ENCODE assay signal across 29 cellular contexts in the genomic region with DNA sequence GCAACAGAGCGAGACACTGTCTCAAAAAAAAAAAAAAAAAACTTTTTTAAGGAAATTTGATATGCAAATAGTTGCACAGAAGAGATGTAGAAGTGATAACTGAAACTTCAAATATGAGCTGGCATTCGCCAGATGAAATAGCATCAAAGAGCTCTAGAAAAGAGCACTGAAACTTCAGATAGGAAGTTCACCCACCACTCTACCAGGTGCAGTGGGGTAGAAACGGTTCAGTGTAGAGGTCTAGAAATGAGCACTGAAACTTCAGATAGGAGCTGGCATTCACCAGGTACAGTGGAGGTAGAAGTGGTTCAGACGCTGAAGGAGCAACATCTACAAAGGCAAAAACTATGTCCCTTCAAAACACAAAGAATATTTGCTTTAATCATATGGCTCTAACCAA. TPM values are rescaled to one million over a fixed set of nuclear protein-coding genes. Genes with fewer than 3 reads are reported as not detected.
DNase-seq lines count a peak whose midpoint lies in the region; ATAC-seq lines count a peak whose summit lies in the region.
"Had no signal": no experiment of that assay in that cellular context is flagged by ENCODE, and none has a peak within 500 bp of the region (broad histone marks: within the 10 kb centered on the region; RNA-seq: fewer than 3 reads in every experiment).

No MANE protein-coding gene starts in this region.

- H3K27me3 Mint-ChIP-seq in activated CD4-positive, alpha-beta T cell treated with anti-CD3 and anti-CD28 coated beads for 36 hours: peaks cover 57% of the 10 kb centered on the region
- H3K27me3 Mint-ChIP-seq in stimulated activated memory B cell treated with anti-CD40 and anti-IgM and Interleukin-4, amounts not matched to agents 10 μg/mL and 1 μg/mL and 100 μg/mL, for 72 hours: peaks cover 26% of the 10 kb centered on the region

- no peak overlapping the region for H3K9ac ChIP-seq in Karpas-422 (ENCODE audit: low read length)

- H3K27ac Mint-ChIP-seq in activated CD4-positive, alpha-beta T cell treated with anti-CD3 and anti-CD28 coated beads for 36 hours: no peak overlapping the region
- H3K27ac Mint-ChIP-seq in stimulated activated memory B cell treated with anti-CD40 and anti-IgM and Interleukin-4, amounts not matched to agents 10 μg/mL and 1 μg/mL and 100 μg/mL, for 72 hours: no peak overlapping the region
- H3K27ac Mint-ChIP-seq: CD14-positive monocyte, nephron had no signal

- H3K36me3 ChIP-seq in Karpas-422 (ENCODE audit: insufficient read depth, low read length): no peaks in the 10 kb centered on the region
- H3K36me3 ChIP-seq: adrenal gland had no signal

- CTCF ChIA-PET in activated CD4-positive, alpha-beta T cell treated with anti-CD3 and anti-CD28 coated beads for 36 hours (lab: Charles Lee): interaction anchor here (0.6 kb wide), 2 partner anchors 276 to 610 kb away, joined by 3 to 4 read pairs; no protein-coding TSS in a partner anchor

- peaks cover 9% of the 10 kb centered on the region for H3K36me3 Mint-ChIP-seq in activated CD4-positive, alpha-beta T cell treated with anti-CD3 and anti-CD28 coated beads for 36 hours (ENCODE audit: low read depth)
- no peaks in the 10 kb centered on the region for H3K36me3 Mint-ChIP-seq in stimulated activated memory B cell treated with anti-CD40 and anti-IgM and Interleukin-4, amounts not matched to agents 10 μg/mL and 1 μg/mL and 100 μg/mL, for 72 hours

- H3K4me2 ChIP-seq in Karpas-422 (ENCODE audit: low read depth, low read length, poor library complexity, severe bottlenecking): peak overlapping the region; percentile 39
- H3K4me2 ChIP-seq: hepatocyte had no signal

- peak; percentile 19 for DNase-seq in activated CD4-positive, alpha-beta T cell treated with anti-CD3 and anti-CD28 coated beads for 36 hours
- DNase-seq in activated CD4-positive, alpha-beta T cell treated with anti-CD3 and anti-CD28 coated beads for 4 hours: no peak
- peak; percentile 80 for DNase-seq in Karpas-422
- DNase-seq in medulla oblongata (ENCODE audit: extremely low spot score): no peak
- no peak for DNase-seq in SHP77 (lab: John Stamatoyannopoulos, UW)
- no peak for DNase-seq in left lobe of liver (ENCODE audit: low spot score)
- DNase-seq: 8988T; activated CD4-positive, alpha-beta T cell treated with anti-CD3 and anti-CD28 coated beads for 48 hours; activated T-cell treated with anti-CD3 and anti-CD28 coated beads, Interleukin-2, amount 50 U/mL, for 1 hour; adrenal gland; central memory CD4-positive, alpha-beta T cell; cortex of kidney; DND-41; effector memory CD4-positive, alpha-beta T cell; HCEC 1CT; NCI-H1417; NCI-H2029; NCI-H524 treated with DMSO at 0.1 percent for 48 hours; NK-92 treated with Interleukin-12 subunit alpha and Interleukin-12 subunit beta, amount 100 ng/mL, for 24 hours; stimulated activated CD4-positive, alpha-beta T cell treated with anti-CD3 and anti-CD28 coated beads, Interleukin-15, amount 100 ng/mL, for 24 hours; stimulated activated naive CD4-positive, alpha-beta T cell; SW 1271 had no signal

- peak; percentile 78 for ATAC-seq in activated CD4-positive, alpha-beta T cell treated with anti-CD3 and anti-CD28 coated beads for 36 hours
- ATAC-seq in GM19351 (IDR thresholded peaks at IDR 0.05; ENCODE audit: unreplicated experiment) (peak; percentile 50), left lobe of liver (no peak)
- peak; percentile 39 for ATAC-seq in stimulated activated memory B cell treated with anti-CD40 and anti-IgM and Interleukin-4, amounts not matched to agents 10 μg/mL and 1 μg/mL and 100 μg/mL, for 72 hours

- no peaks in the 10 kb centered on the region for H3K27me3 ChIP-seq in Karpas-422 (ENCODE audit: low read length)

- H3K27ac ChIP-seq in Karpas-422 (ENCODE audit: low read length): no peak overlapping the region
- H3K27ac ChIP-seq: adrenal gland, epithelial cell of prostate, hepatocyte had no signal

- no peak overlapping the region for H3K4me3 Mint-ChIP-seq in activated CD4-positive, alpha-beta T cell treated with anti-CD3 and anti-CD28 coated beads for 36 hours
- no peak overlapping the region for H3K4me3 Mint-ChIP-seq in stimulated activated memory B cell treated with anti-CD40 and anti-IgM and Interleukin-4, amounts not matched to agents 10 μg/mL and 1 μg/mL and 100 μg/mL, for 72 hours
- H3K4me3 Mint-ChIP-seq: nephron had no signal

- no peaks in the 10 kb centered on the region for H3K9me3 ChIP-seq in Karpas-422 (ENCODE audit: low read length)
- H3K9me3 ChIP-seq: adrenal gland had no signal

- intact Hi-C loops in activated CD4-positive, alpha-beta T cell treated with anti-CD3 and anti-CD28 coated beads for 36 hours (cut with DNase I, micrococcal nuclease): no loop called here

- no peaks in the 10 kb centered on the region for H3K79me2 ChIP-seq in Karpas-422 (ENCODE audit: low read length)
- H3K79me2 ChIP-seq: hepatocyte had no signal

- no peak overlapping the region for H2AFZ ChIP-seq in Karpas-422 (ENCODE audit: low read length)
- H2AFZ ChIP-seq: hepatocyte had no signal

- H3K9me2 ChIP-seq in Karpas-422 (replicated peaks; ENCODE audit: insufficient read depth, low read length): no peaks in the 10 kb centered on the region

- H3K4me1 ChIP-seq in Karpas-422 (ENCODE audit: low read length): peaks cover 25% of the 10 kb centered on the region
- H3K4me1 ChIP-seq: adrenal gland had no signal

- POLR2A ChIA-PET in activated CD4-positive, alpha-beta T cell treated with anti-CD3 and anti-CD28 coated beads for 36 hours (lab: Charles Lee): no interaction called here

- peaks cover 10% of the 10 kb centered on the region for H3K9me3 Mint-ChIP-seq in activated CD4-positive, alpha-beta T cell treated with anti-CD3 and anti-CD28 coated beads for 36 hours (ENCODE audit: low read depth)
- H3K9me3 Mint-ChIP-seq in stimulated activated memory B cell treated with anti-CD40 and anti-IgM and Interleukin-4, amounts not matched to agents 10 μg/mL and 1 μg/mL and 100 μg/mL, for 72 hours: peaks cover 4% of the 10 kb centered on the region

- peaks cover 19% of the 10 kb centered on the region for H3K4me1 Mint-ChIP-seq in activated CD4-positive, alpha-beta T cell treated with anti-CD3 and anti-CD28 coated beads for 36 hours
- no peaks in the 10 kb centered on the region for H3K4me1 Mint-ChIP-seq in stimulated activated memory B cell treated with anti-CD40 and anti-IgM and Interleukin-4, amounts not matched to agents 10 μg/mL and 1 μg/mL and 100 μg/mL, for 72 hours

- H4K20me1 ChIP-seq in Karpas-422 (ENCODE audit: insufficient read depth, low read depth, low read length): no peaks in the 10 kb centered on the region

- no peak overlapping the region for H3K4me3 ChIP-seq in Karpas-422 (ENCODE audit: low read length)
- H3K4me3 ChIP-seq: adrenal gland, hepatocyte had no signal

RNA-seq across cellular contexts. Expression of a gene that starts 9.0 kb away (rescaled TPM):
- under 1 TPM in 1 of 2 experiments, not detected in 1; under 0.01 TPM for total RNA-seq in activated CD4-positive, alpha-beta T cell treated with anti-CD3 and anti-CD28 coated beads for 36 hours
- total RNA-seq in Karpas-422 (2014; rRNA removed; shearing (Covaris generic); ENCODE audit: low replicate concordance): not detected in 2 replicates
- total RNA-seq in left lobe of liver: 20.5 TPM
- total RNA-seq: activated CD8-positive, alpha-beta memory T cell treated with anti-CD3 and anti-CD28 coated beads for 36 hours had no signal

Comparison
In these comparisons a context has a peak if more than half of its experiments do, and no peak if none do; other contexts are left out.
1. DNase-seq: peak in activated CD4-positive, alpha-beta T cell treated with anti-CD3 and anti-CD28 coated beads for 36 hours (single experiment) and Karpas-422 (single experiment); none in activated CD4-positive, alpha-beta T cell treated with anti-CD3 and anti-CD28 coated beads for 4 hours (0 of 2), medulla oblongata (single experiment), SHP77 (0 of 2) and left lobe of liver (single experiment).
2. RNA of a gene that starts 9.0 kb away (total RNA-seq): 20.5 TPM in left lobe of liver (single experiment); under 0.01 TPM in activated CD4-positive, alpha-beta T cell treated with anti-CD3 and anti-CD28 coated beads for 36 hours and not detected in Karpas-422; every median in the first group is over 10 times any median in the second.